8 cellular contexts compared by ENCODE assay signal in the genomic region with DNA sequence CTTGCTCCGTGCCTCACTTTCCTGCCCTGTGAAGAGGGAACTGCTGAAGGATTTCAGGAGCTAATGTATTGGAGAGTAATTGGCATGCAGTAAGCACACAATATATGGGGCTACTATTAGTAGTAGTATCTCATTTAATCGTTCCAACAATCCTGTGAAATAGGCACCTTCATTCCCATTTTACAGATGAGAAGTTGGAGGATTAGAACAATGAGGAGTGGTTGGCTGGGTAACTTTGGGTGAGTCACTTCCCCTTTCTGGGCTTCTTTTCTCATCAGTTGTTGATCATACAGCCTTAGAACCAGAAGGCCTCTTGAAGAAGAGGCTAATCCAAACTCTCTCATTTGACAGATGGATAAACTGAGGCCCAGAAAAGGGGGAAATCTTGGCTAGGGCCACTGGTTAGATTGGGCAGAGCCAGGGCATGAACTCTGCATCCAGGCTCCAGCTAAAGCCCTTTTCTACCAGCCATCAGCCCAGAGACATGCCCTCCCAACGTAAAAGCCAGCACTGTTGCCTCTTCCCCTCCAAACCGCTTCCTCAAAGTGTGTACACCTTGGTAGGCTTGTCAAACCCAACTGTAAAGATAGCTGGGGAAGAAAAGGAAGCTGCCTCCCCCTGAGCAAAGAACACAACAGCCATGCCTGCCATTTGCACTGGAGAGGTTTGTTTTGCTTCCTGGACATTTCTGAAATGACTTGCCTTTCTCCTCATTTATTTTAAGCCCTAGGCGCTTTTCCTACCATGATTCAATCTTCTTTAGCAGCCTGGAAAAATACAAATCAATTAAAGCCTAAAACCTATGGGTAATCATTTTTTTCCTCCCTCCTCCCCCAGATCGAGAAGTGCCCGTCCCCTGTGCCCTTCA. TPM values are rescaled to one million over a fixed set of nuclear protein-coding genes. Genes with fewer than 3 reads are reported as not detected.
DNase-seq lines count a peak whose midpoint lies in the region; ATAC-seq and TF ChIP-seq lines count a peak whose summit lies in the region.

No MANE protein-coding gene starts in this region.

- TF ChIP-seq CTCF in AG04449 (IDR thresholded peaks at IDR 0.05; ENCODE audit: insufficient read depth, low read length, missing control alignments) (no peak), HFF-Myc (IDR thresholded peaks at IDR 0.05; ENCODE audit: low read depth, low read length, missing control alignments) (no peak)

- H3K9me3 Mint-ChIP-seq in naive B cell, result no peaks in the 10 kb centered on the region

- ATAC-seq in naive B cell (ENCODE audit: low read depth in 2 of 2) (peak; percentile 13 to 17), HG03108 (IDR thresholded peaks at IDR 0.05; ENCODE audit: unreplicated experiment) (no peak), HG03159 (IDR thresholded peaks at IDR 0.05; ENCODE audit: unreplicated experiment) (no peak)

- peak overlapping the region; percentile 80 to 94 (median 87) for H3K4me3 Mint-ChIP-seq in naive B cell

- H3K4me3 ChIP-seq in AG04449 (ENCODE audit: low read depth, low read length) (peak overlapping the region; percentile 94; the same call in 1 of the 2 replicates), HFF-Myc (replicated peaks; ENCODE audit: low read depth, low read length) (peak overlapping the region; percentile 85; the same call in 1 of the 2 replicates), adipocyte (ENCODE audit: low read length) (peak overlapping the region; percentile 98)

- H3K27ac Mint-ChIP-seq in naive B cell, result peak overlapping the region; percentile 65 to 96 (median 88)

- peaks cover 5% of the 10 kb centered on the region for H3K4me1 ChIP-seq in adipocyte (ENCODE audit: control insufficient read depth, insufficient read depth, low read length)

- H3K27me3 ChIP-seq in adipocyte (replicated peaks; ENCODE audit: control insufficient read depth, insufficient read depth, low read length), result no peaks in the 10 kb centered on the region

- no peaks in the 10 kb centered on the region for H3K9me3 ChIP-seq in adipocyte (ENCODE audit: control insufficient read depth, low read length)

- POLR2A ChIA-PET in AG04449 (lab: Yijun Ruan, JAX), result interaction anchor here (0.6 kb wide), 1 partner anchor 480 kb away, joined by 3 read pairs; no protein-coding TSS in a partner anchor

- H3K36me3 Mint-ChIP-seq in naive B cell, result no peaks in the 10 kb centered on the region

- H3K27me3 Mint-ChIP-seq in naive B cell, result no peaks in the 10 kb centered on the region

- H3K36me3 ChIP-seq in adipocyte (ENCODE audit: control insufficient read depth, insufficient read depth, low read length, severe bottlenecking), result peaks cover 3% of the 10 kb centered on the region

- peaks cover 18 to 22% (median 19%) of the 10 kb centered on the region in 3 donors for H3K4me1 Mint-ChIP-seq in naive B cell

- peak overlapping the region; percentile 97 for H3K9ac ChIP-seq in adipocyte (ENCODE audit: low read length)

- DNase-seq in AG04449 (ENCODE audit: low read depth, low spot score) (no peak), HFF-Myc (ENCODE audit: extremely low read depth, low read depth) (no peak), adipocyte (ENCODE audit: low read depth) (no peak), naive B cell (no peak), germinal center (ENCODE audit: low spot score) (no peak), NCI-H2196 (lab: John Stamatoyannopoulos, UW; ENCODE audit: unreplicated experiment) (no peak)

- CTCF ChIA-PET in AG04449 (lab: Yijun Ruan, JAX), result interaction anchor here (1.1 to 4.5 kb wide), 3 partner anchors 14 to 21 kb away, joined by 3 to 32 read pairs (median 8); no protein-coding TSS in a partner anchor

RNA-seq across cellular contexts. Expression of a gene that starts 1.0 kb away (rescaled TPM):
- polyA plus RNA-seq in naive B cell (ENCODE audit: low read depth in 6 of 6), result 1 to 10 TPM; 1.9 to 5.8 (median 3.5) TPM

RNA-seq across cellular contexts. Expression of a gene that starts 1.6 kb away (rescaled TPM):
- polyA plus RNA-seq in naive B cell (ENCODE audit: low read depth in 6 of 6), result 1 to 10 TPM in 3 of 6 donors, under 1 TPM in 3; 0.70 to 4.7 (median 1.5) TPM

Comparison
In these comparisons a context has a peak if more than half of its experiments do, and no peak if none do; other contexts are left out.
1. ATAC-seq: peak in naive B cell (2 of 2); none in HG03108 (single experiment) and HG03159 (single experiment).
2. Peak in every context shown above with its lines, with median percentiles within 50 percentile points of each other: H3K4me3 ChIP-seq.